In genomic region chr3:13506680-13507079, GRCh38 we compare ENCODE assay signal across 15 cellular contexts. TPM values are rescaled to one million over a fixed set of nuclear protein-coding genes. Genes with fewer than 3 reads are reported as not detected.
"Had no signal": no experiment of that assay in that cellular context is flagged by ENCODE, and none has a peak within 500 bp of the region (broad histone marks: within the 10 kb centered on the region; RNA-seq: fewer than 3 reads in every experiment).

No MANE protein-coding gene starts in this region.

- DNase-seq: activated B cell treated with CpG ODN at 0.5 μM for 24 hours; activated CD4-positive, alpha-beta T cell treated with anti-CD3 and anti-CD28 coated beads, Interleukin-2, amount 10 ng/mL, durations not matched to agents 24 days and 14 days; activated naive CD4-positive, alpha-beta T cell treated with anti-CD3 and anti-CD28 coated beads, Interleukin-2, amount 10 ng/mL, durations not matched to agents 7 days and 5 days; cerebellar nuclear complex; dorsolateral prefrontal cortex; islet precursor cell; stimulated activated CD4-positive, alpha-beta T cell treated with anti-CD3 and anti-CD28 coated beads, Interleukin-2, amount 100 ng/mL, for 48 hours; stimulated activated CD8-positive, alpha-beta memory T cell treated with anti-CD3 and anti-CD28 coated beads, Interleukin-4, amount 100 ng/mL, for 48 hours had no signal

- H3K9me3 Mint-ChIP-seq: activated B cell treated with CpG ODN at 0.5 μM for 24 hours; activated CD4-positive, alpha-beta T cell treated with anti-CD3 and anti-CD28 coated beads, Interleukin-2, amount 10 ng/mL, durations not matched to agents 24 days and 14 days; activated naive CD4-positive, alpha-beta T cell treated with anti-CD3 and anti-CD28 coated beads, Interleukin-2, amount 10 ng/mL, durations not matched to agents 7 days and 5 days; activated T-helper 17 cell treated with anti-CD3 and anti-CD28 coated beads, Interleukin-2, amount 50 U/mL, for 72 hours; stimulated activated naive CD8-positive, alpha-beta T cell treated with anti-CD3 and anti-CD28 coated beads, Interleukin-15, Interleukin-2, amounts not matched to agents 100 ng/mL and 50 ng/mL, for 24 hours; T-helper 1 cell treated with Interleukin-12 subunit alpha and Interleukin-12 subunit beta and Interleukin-4 antibody, amounts not matched to agents 30 μg/mL and 1 μg/mL, for 36 hours had no signal

- H3K4me3 Mint-ChIP-seq: activated B cell treated with CpG ODN at 0.5 μM for 24 hours; activated CD4-positive, alpha-beta T cell treated with anti-CD3 and anti-CD28 coated beads, Interleukin-2, amount 10 ng/mL, durations not matched to agents 24 days and 14 days; activated naive CD4-positive, alpha-beta T cell treated with anti-CD3 and anti-CD28 coated beads, Interleukin-2, amount 10 ng/mL, durations not matched to agents 7 days and 5 days; activated T-helper 17 cell treated with anti-CD3 and anti-CD28 coated beads, Interleukin-2, amount 50 U/mL, for 72 hours; stimulated activated naive CD8-positive, alpha-beta T cell treated with anti-CD3 and anti-CD28 coated beads, Interleukin-15, Interleukin-2, amounts not matched to agents 100 ng/mL and 50 ng/mL, for 24 hours; T-helper 1 cell treated with Interleukin-12 subunit alpha and Interleukin-12 subunit beta and Interleukin-4 antibody, amounts not matched to agents 30 μg/mL and 1 μg/mL, for 36 hours had no signal

- H3K27ac ChIP-seq: adrenal gland, neutrophil, right lobe of liver had no signal

- ATAC-seq: activated T-helper 17 cell treated with anti-CD3 and anti-CD28 coated beads, Interleukin-2, amount 50 U/mL, for 72 hours had no signal

- H3K9me3 ChIP-seq: adrenal gland, neutrophil, right lobe of liver had no signal

- H3K4me1 ChIP-seq: right lobe of liver had no signal

- H3K4me1 Mint-ChIP-seq: activated B cell treated with CpG ODN at 0.5 μM for 24 hours; activated CD4-positive, alpha-beta T cell treated with anti-CD3 and anti-CD28 coated beads, Interleukin-2, amount 10 ng/mL, durations not matched to agents 24 days and 14 days; activated naive CD4-positive, alpha-beta T cell treated with anti-CD3 and anti-CD28 coated beads, Interleukin-2, amount 10 ng/mL, durations not matched to agents 7 days and 5 days; activated T-helper 17 cell treated with anti-CD3 and anti-CD28 coated beads, Interleukin-2, amount 50 U/mL, for 72 hours had no signal

- H3K27ac Mint-ChIP-seq: activated B cell treated with CpG ODN at 0.5 μM for 24 hours; activated CD4-positive, alpha-beta T cell treated with anti-CD3 and anti-CD28 coated beads, Interleukin-2, amount 10 ng/mL, durations not matched to agents 24 days and 14 days; activated naive CD4-positive, alpha-beta T cell treated with anti-CD3 and anti-CD28 coated beads, Interleukin-2, amount 10 ng/mL, durations not matched to agents 7 days and 5 days; activated T-helper 17 cell treated with anti-CD3 and anti-CD28 coated beads, Interleukin-2, amount 50 U/mL, for 72 hours; stimulated activated naive CD8-positive, alpha-beta T cell treated with anti-CD3 and anti-CD28 coated beads, Interleukin-15, Interleukin-2, amounts not matched to agents 100 ng/mL and 50 ng/mL, for 24 hours; T-helper 1 cell treated with Interleukin-12 subunit alpha and Interleukin-12 subunit beta and Interleukin-4 antibody, amounts not matched to agents 30 μg/mL and 1 μg/mL, for 36 hours had no signal

- H3K36me3 ChIP-seq: adrenal gland, neutrophil, right lobe of liver had no signal

- H3K27me3 ChIP-seq: adrenal gland, dorsolateral prefrontal cortex, right lobe of liver had no signal

- H3K27me3 Mint-ChIP-seq: activated B cell treated with CpG ODN at 0.5 μM for 24 hours; activated CD4-positive, alpha-beta T cell treated with anti-CD3 and anti-CD28 coated beads, Interleukin-2, amount 10 ng/mL, durations not matched to agents 24 days and 14 days; activated T-helper 17 cell treated with anti-CD3 and anti-CD28 coated beads, Interleukin-2, amount 50 U/mL, for 72 hours; progenitor cell of endocrine pancreas; stimulated activated naive CD8-positive, alpha-beta T cell treated with anti-CD3 and anti-CD28 coated beads, Interleukin-15, Interleukin-2, amounts not matched to agents 100 ng/mL and 50 ng/mL, for 24 hours had no signal

- H3K4me3 ChIP-seq: adrenal gland, dorsolateral prefrontal cortex, right lobe of liver had no signal

- H3K36me3 Mint-ChIP-seq: activated naive CD4-positive, alpha-beta T cell treated with anti-CD3 and anti-CD28 coated beads, Interleukin-2, amount 10 ng/mL, durations not matched to agents 7 days and 5 days had no signal

RNA-seq across cellular contexts. Expression of gene FBLN2, which starts 42.2 kb away (rescaled TPM):
- total RNA-seq: activated CD4-positive, alpha-beta T cell treated with anti-CD3 and anti-CD28 coated beads, Interleukin-2, amount 10 ng/mL, durations not matched to agents 24 days and 14 days had no signal
